8 cellular contexts compared by ENCODE assay signal in genomic region chr1:202615501-202616354, GRCh38.
DNase-seq lines count a peak whose midpoint lies in the region; ATAC-seq and TF ChIP-seq lines count a peak whose summit lies in the region.

No MANE protein-coding gene starts in this region.

- H3K4me3 ChIP-seq in AG10803 (ENCODE audit: low read length) (no peak overlapping the region), left ventricle myocardium inferior (no peak overlapping the region)

- H3K4me3 Mint-ChIP-seq in activated CD4-positive, alpha-beta memory T cell treated with anti-CD3 and anti-CD28 coated beads, Interleukin-2, amount 10 ng/mL, durations not matched to agents 7 days and 5 days: no peak overlapping the region

- DNase-seq in AG10803 (ENCODE audit: low read depth) (peak; percentile 84), GM19238 (ENCODE audit: insufficient read length, low spot score) (peak; percentile 67), SKM-1 treated with dmso at 0.1 percent for 144 hours (lab: John Stamatoyannopoulos, UW; ENCODE audit: unreplicated experiment) (peak; percentile 100), left ventricle myocardium inferior (peak; percentile 38), superior temporal gyrus (ENCODE audit: extremely low spot score) (peak; percentile 36), SHP77 (lab: John Stamatoyannopoulos, UW) (no peak)
- no peak for DNase-seq in activated CD4-positive, alpha-beta memory T cell treated with anti-CD3 and anti-CD28 coated beads, Interleukin-2, amount 10 ng/mL, durations not matched to agents 7 days and 5 days

- POLR2A ChIA-PET in activated CD4-positive, alpha-beta memory T cell treated with anti-CD3 and anti-CD28 coated beads, Interleukin-2, amount 10 ng/mL, durations not matched to agents 7 days and 5 days (lab: Charles Lee): no interaction called here

- H3K36me3 ChIP-seq in left ventricle myocardium inferior: no peaks in the 10 kb centered on the region

- no peaks in the 10 kb centered on the region for H3K9me3 ChIP-seq in left ventricle myocardium inferior (replicated peaks)

- no peak overlapping the region for H3K27ac Mint-ChIP-seq in activated CD4-positive, alpha-beta memory T cell treated with anti-CD3 and anti-CD28 coated beads, Interleukin-2, amount 10 ng/mL, durations not matched to agents 7 days and 5 days

- H3K27me3 ChIP-seq in left ventricle myocardium inferior (ENCODE audit: low read depth): no peaks in the 10 kb centered on the region

- H3K36me3 Mint-ChIP-seq in activated CD4-positive, alpha-beta memory T cell treated with anti-CD3 and anti-CD28 coated beads, Interleukin-2, amount 10 ng/mL, durations not matched to agents 7 days and 5 days (ENCODE audit: low read depth): no peaks in the 10 kb centered on the region

- no peaks in the 10 kb centered on the region for H3K9me3 Mint-ChIP-seq in activated CD4-positive, alpha-beta memory T cell treated with anti-CD3 and anti-CD28 coated beads, Interleukin-2, amount 10 ng/mL, durations not matched to agents 7 days and 5 days

- peaks cover 55% of the 10 kb centered on the region for H3K4me1 ChIP-seq in left ventricle myocardium inferior

- TF ChIP-seq CTCF in AG10803 (conservative IDR thresholded peaks at IDR 0.05; ENCODE audit: low read length): no peak
- TF ChIP-seq CTCF in left ventricle myocardium inferior (IDR thresholded peaks at IDR 0.05; ENCODE audit: borderline replicate concordance): no peak

- peak overlapping the region; percentile 80 for H3K27ac ChIP-seq in left ventricle myocardium inferior (replicated peaks)

- H3K27me3 Mint-ChIP-seq in activated CD4-positive, alpha-beta memory T cell treated with anti-CD3 and anti-CD28 coated beads, Interleukin-2, amount 10 ng/mL, durations not matched to agents 7 days and 5 days: peaks cover 13% of the 10 kb centered on the region

- H3K4me1 Mint-ChIP-seq in activated CD4-positive, alpha-beta memory T cell treated with anti-CD3 and anti-CD28 coated beads, Interleukin-2, amount 10 ng/mL, durations not matched to agents 7 days and 5 days: peaks cover 33% of the 10 kb centered on the region

- CTCF ChIA-PET in activated CD4-positive, alpha-beta memory T cell treated with anti-CD3 and anti-CD28 coated beads, Interleukin-2, amount 10 ng/mL, durations not matched to agents 7 days and 5 days (lab: Charles Lee): no interaction called here

- intact Hi-C loops in left ventricle myocardium inferior (cut with micrococcal nuclease): no loop called here

- peak; percentile 72 for ATAC-seq in HG03108 (IDR thresholded peaks at IDR 0.05; ENCODE audit: unreplicated experiment)

Comparison
In these comparisons a context has a peak if more than half of its experiments do, and no peak if none do; other contexts are left out.
1. DNase-seq: peak in AG10803 (single experiment), GM19238 (single experiment), SKM-1 treated with dmso at 0.1 percent for 144 hours (single experiment), left ventricle myocardium inferior (single experiment) and superior temporal gyrus (single experiment); none in SHP77 (0 of 2) and activated CD4-positive, alpha-beta memory T cell treated with anti-CD3 and anti-CD28 coated beads, Interleukin-2, amount 10 ng/mL, durations not matched to agents 7 days and 5 days (single experiment).